8 cellular contexts compared by ENCODE assay signal in the genomic region with DNA sequence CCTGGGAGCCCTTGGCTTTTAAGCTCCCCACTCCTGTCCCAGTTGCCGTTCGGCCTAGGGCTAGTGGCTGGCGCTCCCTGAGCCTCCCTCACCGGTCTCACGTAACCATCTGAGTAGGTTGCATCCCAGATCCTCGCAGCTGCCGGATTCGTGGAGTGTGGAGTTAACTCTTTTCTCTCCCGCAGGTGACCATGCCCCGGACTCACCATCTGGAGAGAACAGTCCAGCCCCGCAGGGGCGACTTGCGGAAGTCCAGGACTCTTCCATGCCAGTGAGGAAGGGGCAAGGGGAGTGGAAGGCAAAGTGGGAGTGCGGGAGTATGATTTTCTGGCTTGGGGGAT. TPM values are rescaled to one million over a fixed set of nuclear protein-coding genes. Genes with fewer than 3 reads are reported as not detected.
DNase-seq lines count a peak whose midpoint lies in the region; ATAC-seq, FAIRE-seq and TF ChIP-seq lines count a peak whose summit lies in the region.

No MANE protein-coding gene starts in this region.

- H3K4me1 ChIP-seq in GM12878 (ENCODE audit: control insufficient read depth, insufficient read depth, low read length) (peaks cover 16% of the 10 kb centered on the region), thyroid gland (peaks cover 17 to 27% of the 10 kb centered on the region in 2 donors)

- SMC1A ChIA-PET in GM12878 (lab: Charles Lee; ENCODE audit: uncharacterized antibody, unreplicated experiment) = interaction anchor here (0.6 to 4.3 kb wide), 2 partner anchors 29 to 93 kb away, joined by 4 to 52 read pairs; a partner anchor contains a TSS

- no peak for DNase-seq in activated CD4-positive, alpha-beta T cell treated with anti-CD3 and anti-CD28 coated beads, Interleukin-2, amount 10 ng/mL, durations not matched to agents 7 days and 5 days
- no peak for DNase-seq in activated CD4-positive, alpha-beta T cell treated with anti-CD3 and anti-CD28 coated beads for 48 hours
- DNase-seq in GM12878 (ENCODE audit: low read depth, low spot score) (no peak), left lobe of liver (ENCODE audit: low spot score) (peak; percentile 56), thyroid gland (no peak), islet precursor cell (no peak), activated gamma-delta T cell treated with Interleukin-2 at 50 U/mL for 16 hours (no peak)
- DNase-seq in stimulated activated CD4-positive, alpha-beta T cell treated with anti-CD3 and anti-CD28 coated beads, Interleukin-2, amount 100 ng/mL, for 48 hours = no peak

- H3K9me3 ChIP-seq in GM12878 (replicated peaks; ENCODE audit: control insufficient read depth, insufficient read depth, low read length) (no peaks in the 10 kb centered on the region), thyroid gland (no peaks in the 10 kb centered on the region)

- in situ Hi-C loops in GM12878 (cut with MboI) = loop anchor here (25.0 kb wide), 1 partner anchor 1624 kb away; a partner anchor contains a TSS

- H3K27me3 ChIP-seq in GM12878 (replicated peaks in 1 of 2; ENCODE audit: control insufficient read depth in 2 of 2, insufficient read depth in 2 of 2, low read length in 1 of 2) (no peaks in the 10 kb centered on the region), thyroid gland (no peaks in the 10 kb centered on the region)

- POLR2A ChIA-PET in activated CD4-positive, alpha-beta T cell treated with anti-CD3 and anti-CD28 coated beads, Interleukin-2, amount 10 ng/mL, durations not matched to agents 7 days and 5 days (lab: Charles Lee) = interaction anchor here (0.7 kb wide), 1 partner anchor 180 kb away, joined by 3 read pairs; no protein-coding TSS in a partner anchor
- POLR2A ChIA-PET in GM12878 (lab: Charles Lee) = interaction anchor here (0.9 to 5.6 kb wide), 7 partner anchors 9 to 149 kb away, joined by 3 to 155 read pairs (median 13); a partner anchor contains a TSS

- no peak for TF ChIP-seq RAD21 in GM12878 (IDR thresholded peaks at IDR 0.05; ENCODE audit: insufficient read depth, low read depth, low read length)

- intact Hi-C loops in GM12878 (cut with micrococcal nuclease; ENCODE audit: unreplicated experiment) (no loop called here), thyroid gland (cut with DNase I) (no loop called here)

- RAD21 ChIA-PET in GM12878 (lab: Charles Lee; ENCODE audit: unreplicated experiment) = interaction anchor here (5.0 kb wide), 1 partner anchor 29 kb away, joined by 76 read pairs; a partner anchor contains a TSS

- H3K4me2 ChIP-seq in GM12878 (ENCODE audit: control insufficient read depth, insufficient read depth) = peak overlapping the region; percentile 97

- peaks cover 38% of the 10 kb centered on the region for H3K4me1 Mint-ChIP-seq in activated CD4-positive, alpha-beta T cell treated with anti-CD3 and anti-CD28 coated beads, Interleukin-2, amount 10 ng/mL, durations not matched to agents 7 days and 5 days

- peak overlapping the region; percentile 97 for H3K9ac ChIP-seq in GM12878 (ENCODE audit: control insufficient read depth, insufficient read depth, low read length)

- FAIRE-seq in GM12878 (lab: Jason Lieb, UNC) = no peak

- TF ChIP-seq EP300 in GM12878 (IDR thresholded peaks at IDR 0.05; ENCODE audit: borderline replicate concordance in 1 of 2, control insufficient read depth in 1 of 2, low read depth in 2 of 2, low read length in 2 of 2) = no peak

- WGBS in GM12878 (ENCODE audit: insufficient coverage, insufficient replicate concordance, low lambda C conversion rate, missing lambda C conversion rate) = 6% methylated on average over 14 of the region's 14 CpGs
- 12 to 19% methylated on average over 11 to 14 of the region's 14 CpGs for WGBS in thyroid gland, 2 donors

- peak overlapping the region; percentile 85 for H3K4me3 ChIP-seq in GM12878
- peak overlapping the region; percentile 29 to 84 (median 77) for H3K4me3 ChIP-seq in thyroid gland (replicated peaks in 1 of 3)

- H4K20me1 ChIP-seq in GM12878 (ENCODE audit: control insufficient read depth, insufficient read depth) = peaks cover 7% of the 10 kb centered on the region

- peak overlapping the region; percentile 99 for H3K27ac Mint-ChIP-seq in activated CD4-positive, alpha-beta T cell treated with anti-CD3 and anti-CD28 coated beads, Interleukin-2, amount 10 ng/mL, durations not matched to agents 7 days and 5 days

- H3K36me3 Mint-ChIP-seq in activated CD4-positive, alpha-beta T cell treated with anti-CD3 and anti-CD28 coated beads, Interleukin-2, amount 10 ng/mL, durations not matched to agents 7 days and 5 days (ENCODE audit: low read depth) = peaks cover 42% of the 10 kb centered on the region

- peaks cover 20 to 31% of the 10 kb centered on the region in 2 experiments for H3K36me3 ChIP-seq in GM12878 (ENCODE audit: control insufficient read depth in 2 of 2, insufficient read depth in 2 of 2, low read length in 1 of 2)
- H3K36me3 ChIP-seq in thyroid gland = peaks cover 29 to 33% of the 10 kb centered on the region in 2 donors

- TF ChIP-seq POLR2A in GM12878 (IDR thresholded peaks at IDR 0.05; ENCODE audit: low read depth, low read length) (no peak), thyroid gland (IDR thresholded peaks at IDR 0.05) (no peak)

- peaks cover 45% of the 10 kb centered on the region for H3K79me2 ChIP-seq in GM12878 (ENCODE audit: control insufficient read depth, insufficient read depth, low read length)

- TF ChIP-seq CTCF in GM12878 (IDR thresholded peaks at IDR 0.05 in 2 of 3, conservative IDR thresholded peaks at IDR 0.05 in 1 of 3; ENCODE audit: control insufficient read depth in 2 of 3, extremely low read depth in 1 of 3, insufficient read depth in 1 of 3, low read depth in 3 of 3, low read length in 3 of 3) (no peak), thyroid gland (IDR thresholded peaks at IDR 0.05) (no peak)

- no peaks in the 10 kb centered on the region for H3K27me3 Mint-ChIP-seq in activated CD4-positive, alpha-beta T cell treated with anti-CD3 and anti-CD28 coated beads, Interleukin-2, amount 10 ng/mL, durations not matched to agents 7 days and 5 days

- no peaks in the 10 kb centered on the region for H3K9me3 Mint-ChIP-seq in activated CD4-positive, alpha-beta T cell treated with anti-CD3 and anti-CD28 coated beads, Interleukin-2, amount 10 ng/mL, durations not matched to agents 7 days and 5 days

- BruUV-seq in GM12878 (replicated peaks; lab: Mats Ljungman, UMichigan) = no TSS peak

- no peak overlapping the region for H2AFZ ChIP-seq in GM12878 (ENCODE audit: control insufficient read depth, low read depth, low read length)

- H3K27ac ChIP-seq in GM12878 (ENCODE audit: control insufficient read depth, insufficient read depth) (peak overlapping the region; percentile 100), thyroid gland (peak overlapping the region; percentile 92 to 100 (median 99))

- no peak for ATAC-seq in GM12878
- no peak for ATAC-seq in left lobe of liver

- CTCF ChIA-PET in activated CD4-positive, alpha-beta T cell treated with anti-CD3 and anti-CD28 coated beads, Interleukin-2, amount 10 ng/mL, durations not matched to agents 7 days and 5 days (lab: Charles Lee) = interaction anchor here (0.9 to 25.8 kb wide), 10 partner anchors 9 to 290 kb away, joined by 3 to 590 read pairs (median 15); a partner anchor contains a TSS
- CTCF ChIA-PET in GM12878 (lab: Yijun Ruan, JAX) = interaction anchor here (0.7 to 5.7 kb wide), 6 partner anchors 9 to 289 kb away, joined by 3 to 146 read pairs (median 6); a partner anchor contains a TSS

- H3K4me3 Mint-ChIP-seq in activated CD4-positive, alpha-beta T cell treated with anti-CD3 and anti-CD28 coated beads, Interleukin-2, amount 10 ng/mL, durations not matched to agents 7 days and 5 days = peak overlapping the region; percentile 97

RNA-seq across cellular contexts. Expression of a gene that starts 0.9 kb away (rescaled TPM):
- total RNA-seq in activated CD4-positive, alpha-beta T cell treated with anti-CD3 and anti-CD28 coated beads, Interleukin-2, amount 10 ng/mL, durations not matched to agents 7 days and 5 days = 100 to 1,000 TPM in 1 of 2 experiments, 10 to 100 TPM in 1; 96.6 to 108 TPM
- 82.3 and 89.8 TPM in 2 replicates for total RNA-seq in GM12878 (2013; cell fraction: nucleolus; rRNA removed)
- 59.1 and 67.7 TPM in 2 replicates for total RNA-seq in GM12878 (2014; rRNA removed)
- 32.4 and 33.0 TPM in 2 replicates for total RNA-seq in GM12878 (2014; rRNA removed; fragmentation: Illumina TruSeq; extraction: Trizol)
- 68.5 and 76.1 TPM in 2 replicates for total RNA-seq in GM12878 (2021)
- 30.8 TPM for polyA plus RNA-seq in GM12878 (2011; ENCODE audit: low read depth)
- polyA plus RNA-seq in GM12878 (2011; rRNA removed) = 28.8 and 39.3 TPM in 2 replicates
- polyA plus RNA-seq in GM12878 (2011; cell fraction: cytosol; rRNA removed) = 28.2 and 51.3 TPM in 2 replicates
- polyA plus RNA-seq in GM12878 (2011; cell fraction: nucleus; rRNA removed) = 432 and 473 TPM in 2 replicates
- 50.1 and 67.1 TPM in 2 replicates for polyA plus RNA-seq in GM12878 (2012)
- 10.7 and 31.9 TPM in 2 replicates for polyA plus RNA-seq in GM12878 (2014; fragmentation: Illumina TruSeq; extraction: Trizol)
- 10 to 100 TPM; 11.8 to 22.9 TPM for polyA plus RNA-seq in GM12878 (2014; fragmentation: Nextera tagmentation; extraction: Ambion mirVana)
- polyA plus RNA-seq in GM12878 (2014; rRNA removed) = 70.7 and 81.2 TPM in 2 replicates
- 10 to 100 TPM; 57.6 to 65.1 TPM for polyA plus RNA-seq in GM12878 (2016; fragmentation: Nextera tagmentation; extraction: Ambion mirVana)
- 17.4 and 36.6 TPM in 2 replicates for polyA minus RNA-seq in GM12878 (2011; rRNA and poly(A)+ RNA removed)
- 15.3 and 20.6 TPM in 2 replicates for polyA minus RNA-seq in GM12878 (2011; cell fraction: cytosol; rRNA and poly(A)+ RNA removed)
- 98.3 and 150 TPM in 2 replicates for polyA minus RNA-seq in GM12878 (2011; cell fraction: nucleus; rRNA and poly(A)+ RNA removed)
- 14.3 TPM for total RNA-seq in left lobe of liver
- 10 to 100 TPM; 31.8 to 61.9 (median 42.5) TPM for total RNA-seq in thyroid gland

RNA-seq across cellular contexts. Expression of a gene that starts 3.2 kb away (rescaled TPM):
- total RNA-seq in activated CD4-positive, alpha-beta T cell treated with anti-CD3 and anti-CD28 coated beads, Interleukin-2, amount 10 ng/mL, durations not matched to agents 7 days and 5 days = 1,000 to 10,000 TPM; 1,543 to 1,707 TPM
- total RNA-seq in GM12878 (2013; cell fraction: nucleolus; rRNA removed) = 119 and 124 TPM in 2 replicates
- 1,600 and 1,643 TPM in 2 replicates for total RNA-seq in GM12878 (2014; rRNA removed)
- total RNA-seq in GM12878 (2014; rRNA removed; fragmentation: Illumina TruSeq; extraction: Trizol) = 1,098 and 1,149 TPM in 2 replicates
- total RNA-seq in GM12878 (2021) = 1,426 and 1,431 TPM in 2 replicates
- 247 TPM for polyA plus RNA-seq in GM12878 (2011; ENCODE audit: low read depth)
- 575 and 895 TPM in 2 replicates for polyA plus RNA-seq in GM12878 (2011; rRNA removed)
- 1,927 and 2,763 TPM in 2 replicates for polyA plus RNA-seq in GM12878 (2011; cell fraction: cytosol; rRNA removed)
- 600 and 985 TPM in 2 replicates for polyA plus RNA-seq in GM12878 (2011; cell fraction: nucleus; rRNA removed)
- polyA plus RNA-seq in GM12878 (2012) = 689 and 822 TPM in 2 replicates
- polyA plus RNA-seq in GM12878 (2014; fragmentation: Illumina TruSeq; extraction: Trizol) = 1,149 and 1,571 TPM in 2 replicates
- polyA plus RNA-seq in GM12878 (2014; fragmentation: Nextera tagmentation; extraction: Ambion mirVana) = 100 to 1,000 TPM; 164 to 462 TPM
- 1,518 and 1,569 TPM in 2 replicates for polyA plus RNA-seq in GM12878 (2014; rRNA removed)
- 1,000 to 10,000 TPM; 2,798 to 2,994 TPM for polyA plus RNA-seq in GM12878 (2016; fragmentation: Nextera tagmentation; extraction: Ambion mirVana)
- polyA minus RNA-seq in GM12878 (2011; rRNA and poly(A)+ RNA removed) = 1,157 and 1,210 TPM in 2 replicates
- 404 and 512 TPM in 2 replicates for polyA minus RNA-seq in GM12878 (2011; cell fraction: cytosol; rRNA and poly(A)+ RNA removed)
- 202 and 320 TPM in 2 replicates for polyA minus RNA-seq in GM12878 (2011; cell fraction: nucleus; rRNA and poly(A)+ RNA removed)
- 240 TPM for total RNA-seq in left lobe of liver
- total RNA-seq in thyroid gland = 100 to 1,000 TPM; 330 to 581 (median 494) TPM

RNA-seq across cellular contexts. Expression of a gene that starts 11.5 kb away (rescaled TPM):
- 1 to 10 TPM; 9.0 to 9.7 TPM for total RNA-seq in activated CD4-positive, alpha-beta T cell treated with anti-CD3 and anti-CD28 coated beads, Interleukin-2, amount 10 ng/mL, durations not matched to agents 7 days and 5 days
- 26.4 and 31.8 TPM in 2 replicates for total RNA-seq in GM12878 (2013; cell fraction: nucleolus; rRNA removed)
- total RNA-seq in GM12878 (2014; rRNA removed) (2.3 and 2.6 TPM in 2 replicates), GM12878 (2014; rRNA removed; fragmentation: Illumina TruSeq; extraction: Trizol) (0.94 and 1.7 TPM in 2 replicates), GM12878 (2021) (2.3 and 2.4 TPM in 2 replicates), left lobe of liver (6.0 TPM), thyroid gland (100 to 1,000 TPM in 2 of 4 donors, 10 to 100 TPM in 2; 70.7 to 125 (median 91.4) TPM)
- polyA plus RNA-seq in GM12878 (2011; ENCODE audit: low read depth) = 9.0 TPM
- polyA plus RNA-seq in GM12878 (2011; rRNA removed) (8.5 and 13.2 TPM in 2 replicates), GM12878 (2014; fragmentation: Illumina TruSeq; extraction: Trizol) (0.96 and 1.3 TPM in 2 replicates), GM12878 (2014; fragmentation: Nextera tagmentation; extraction: Ambion mirVana) (under 1 TPM in 1 of 2 experiments, not detected in 1; 0.24 TPM), GM12878 (2014; rRNA removed) (3.0 and 3.5 TPM in 2 replicates), GM12878 (2016; fragmentation: Nextera tagmentation; extraction: Ambion mirVana) (1 to 10 TPM in 1 of 2 experiments, under 1 TPM in 1; 0.70 to 1.3 TPM)
- 16.1 and 19.3 TPM in 2 replicates for polyA plus RNA-seq in GM12878 (2011; cell fraction: cytosol; rRNA removed)
- 122 and 196 TPM in 2 replicates for polyA plus RNA-seq in GM12878 (2011; cell fraction: nucleus; rRNA removed)
- 17.5 and 18.5 TPM in 2 replicates for polyA plus RNA-seq in GM12878 (2012)
- 3.0 and 9.8 TPM in 2 replicates for polyA minus RNA-seq in GM12878 (2011; rRNA and poly(A)+ RNA removed)
- 1.1 and 1.3 TPM in 2 replicates for polyA minus RNA-seq in GM12878 (2011; cell fraction: cytosol; rRNA and poly(A)+ RNA removed)
- polyA minus RNA-seq in GM12878 (2011; cell fraction: nucleus; rRNA and poly(A)+ RNA removed) = 18.9 and 19.9 TPM in 2 replicates

RNA-seq across cellular contexts. Expression of a gene that starts 18.5 kb away (rescaled TPM):
- total RNA-seq in activated CD4-positive, alpha-beta T cell treated with anti-CD3 and anti-CD28 coated beads, Interleukin-2, amount 10 ng/mL, durations not matched to agents 7 days and 5 days = 10 to 100 TPM; 22.9 to 23.6 TPM
- not detected in 2 replicates for total RNA-seq in GM12878 (2013; cell fraction: nucleolus; rRNA removed)
- total RNA-seq in GM12878 (2014; rRNA removed) = 1.4 and 2.9 TPM in 2 replicates
- 1.5 and 1.7 TPM in 2 replicates for total RNA-seq in GM12878 (2014; rRNA removed; fragmentation: Illumina TruSeq; extraction: Trizol)
- 1.5 and 1.9 TPM in 2 replicates for total RNA-seq in GM12878 (2021)
- 0.35 TPM for polyA plus RNA-seq in GM12878 (2011; ENCODE audit: low read depth)
- polyA plus RNA-seq in GM12878 (2011; rRNA removed) = 7.0 and 12.0 TPM in 2 replicates
- polyA plus RNA-seq in GM12878 (2011; cell fraction: cytosol; rRNA removed) = 16.2 and 18.8 TPM in 2 replicates
- 9.2 and 16.3 TPM in 2 replicates for polyA plus RNA-seq in GM12878 (2011; cell fraction: nucleus; rRNA removed)
- polyA plus RNA-seq in GM12878 (2012) = 0.74 and 1.0 TPM in 2 replicates
- 0.43 and 1.7 TPM in 2 replicates for polyA plus RNA-seq in GM12878 (2014; fragmentation: Illumina TruSeq; extraction: Trizol)
- polyA plus RNA-seq in GM12878 (2014; fragmentation: Nextera tagmentation; extraction: Ambion mirVana) = 1 to 10 TPM in 1 of 2 experiments, under 1 TPM in 1; 0.53 to 1.6 TPM
- polyA plus RNA-seq in GM12878 (2014; rRNA removed) = 1.7 and 3.3 TPM in 2 replicates
- 1 to 10 TPM in 1 of 2 experiments, under 1 TPM in 1; 0.92 to 1.1 TPM for polyA plus RNA-seq in GM12878 (2016; fragmentation: Nextera tagmentation; extraction: Ambion mirVana)
- polyA minus RNA-seq in GM12878 (2011; rRNA and poly(A)+ RNA removed) = 8.3 and 16.4 TPM in 2 replicates
- 4.3 and 4.5 TPM in 2 replicates for polyA minus RNA-seq in GM12878 (2011; cell fraction: cytosol; rRNA and poly(A)+ RNA removed)
- polyA minus RNA-seq in GM12878 (2011; cell fraction: nucleus; rRNA and poly(A)+ RNA removed) = 3.0 and 5.2 TPM in 2 replicates
- total RNA-seq in left lobe of liver = 0.63 TPM
- total RNA-seq in thyroid gland = 1 to 10 TPM in 3 of 4 donors, under 1 TPM in 1; 0.67 to 7.6 (median 2.7) TPM

RNA-seq across cellular contexts. Expression of a gene that starts 27.1 kb away (rescaled TPM):
- 100 to 1,000 TPM in 1 of 2 experiments, 10 to 100 TPM in 1; 94.7 to 112 TPM for total RNA-seq in activated CD4-positive, alpha-beta T cell treated with anti-CD3 and anti-CD28 coated beads, Interleukin-2, amount 10 ng/mL, durations not matched to agents 7 days and 5 days
- 49.9 and 50.2 TPM in 2 replicates for total RNA-seq in GM12878 (2013; cell fraction: nucleolus; rRNA removed)
- 144 and 155 TPM in 2 replicates for total RNA-seq in GM12878 (2014; rRNA removed)
- 78.4 and 82.8 TPM in 2 replicates for total RNA-seq in GM12878 (2014; rRNA removed; fragmentation: Illumina TruSeq; extraction: Trizol)
- total RNA-seq in GM12878 (2021) = 100.0 and 103 TPM in 2 replicates
- 49.6 TPM for polyA plus RNA-seq in GM12878 (2011; ENCODE audit: low read depth)
- polyA plus RNA-seq in GM12878 (2011; rRNA removed) = 79.6 and 89.1 TPM in 2 replicates
- polyA plus RNA-seq in GM12878 (2011; cell fraction: cytosol; rRNA removed) = 118 and 169 TPM in 2 replicates
- polyA plus RNA-seq in GM12878 (2011; cell fraction: nucleus; rRNA removed) = 160 and 164 TPM in 2 replicates
- polyA plus RNA-seq in GM12878 (2012) = 79.5 and 80.5 TPM in 2 replicates
- polyA plus RNA-seq in GM12878 (2014; fragmentation: Illumina TruSeq; extraction: Trizol) = 59.8 and 78.7 TPM in 2 replicates
- 10 to 100 TPM; 65.1 to 80.7 TPM for polyA plus RNA-seq in GM12878 (2014; fragmentation: Nextera tagmentation; extraction: Ambion mirVana)
- 169 and 197 TPM in 2 replicates for polyA plus RNA-seq in GM12878 (2014; rRNA removed)
- 100 to 1,000 TPM; 176 to 182 TPM for polyA plus RNA-seq in GM12878 (2016; fragmentation: Nextera tagmentation; extraction: Ambion mirVana)
- 72.7 and 118 TPM in 2 replicates for polyA minus RNA-seq in GM12878 (2011; rRNA and poly(A)+ RNA removed)
- polyA minus RNA-seq in GM12878 (2011; cell fraction: cytosol; rRNA and poly(A)+ RNA removed) = 53.2 and 62.5 TPM in 2 replicates
- 58.6 and 92.6 TPM in 2 replicates for polyA minus RNA-seq in GM12878 (2011; cell fraction: nucleus; rRNA and poly(A)+ RNA removed)
- total RNA-seq in left lobe of liver = 20.3 TPM
- total RNA-seq in thyroid gland = 100 to 1,000 TPM in 2 of 4 donors, 10 to 100 TPM in 2; 65.9 to 128 (median 109) TPM
